In the genomic region with DNA sequence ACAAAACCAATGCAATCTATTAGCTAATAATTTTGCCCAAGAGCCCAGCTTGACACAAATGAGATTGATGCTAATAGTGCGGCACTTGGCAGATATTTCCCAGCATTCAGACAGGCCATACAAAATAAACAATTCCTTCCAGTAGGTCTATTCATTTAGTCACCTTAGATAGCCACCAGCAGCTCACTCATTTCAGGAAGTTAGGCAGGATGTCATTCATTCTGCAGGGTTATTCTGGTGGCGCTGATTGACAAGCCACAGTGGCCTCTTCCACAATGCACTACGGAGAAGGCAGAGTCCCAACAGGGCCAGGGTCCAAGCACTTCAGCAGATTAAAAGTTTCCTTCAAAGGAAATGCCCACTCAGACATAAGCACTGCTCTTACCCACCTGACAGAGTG, we compare ENCODE assay signal across 12 cellular contexts. TPM values are rescaled to one million over a fixed set of nuclear protein-coding genes. Genes with fewer than 3 reads are reported as not detected.
DNase-seq lines count a peak whose midpoint lies in the region; ATAC-seq and TF ChIP-seq lines count a peak whose summit lies in the region.
"Had no signal": no experiment of that assay in that cellular context is flagged by ENCODE, and none has a peak within 500 bp of the region (broad histone marks: within the 10 kb centered on the region; RNA-seq: fewer than 3 reads in every experiment).

No MANE protein-coding gene starts in this region.

- intact Hi-C loops in Panc1 (cut with micrococcal nuclease; ENCODE audit: unreplicated experiment), result no loop called here

- H3K27ac ChIP-seq in Panc1 (ENCODE audit: low read length), result no peak overlapping the region
- H3K27ac ChIP-seq: esophagus squamous epithelium had no signal

- no peaks in the 10 kb centered on the region; the same call in 1 of the 2 replicates for H3K4me1 ChIP-seq in Panc1 (ENCODE audit: control insufficient read depth, insufficient read depth, low read length)
- H3K4me1 ChIP-seq: esophagus squamous epithelium had no signal

- no peaks in the 10 kb centered on the region for H3K9me3 ChIP-seq in Panc1 (ENCODE audit: control insufficient read depth, insufficient read depth, low read depth, low read length)
- H3K9me3 ChIP-seq: esophagus squamous epithelium had no signal

- H3K9me3 Mint-ChIP-seq in naive B cell, result no peaks in the 10 kb centered on the region

- peak overlapping the region in 4 of 8 donors; percentile 28 to 61 (median 36) for H3K4me3 Mint-ChIP-seq in naive B cell

- BruUV-seq in Panc1 (replicated peaks; lab: Mats Ljungman, UMichigan), result no TSS peak

- H3K27me3 Mint-ChIP-seq in naive B cell, result no peaks in the 10 kb centered on the region

- peak overlapping the region in 4 of 6 donors; percentile 14 to 92 (median 76) for H3K27ac Mint-ChIP-seq in naive B cell

- H3K4me3 ChIP-seq in GM12865 (ENCODE audit: low read depth, low read length), result no peak overlapping the region
- H3K4me3 ChIP-seq in Panc1 (ENCODE audit: low read depth in 2 of 2, low read length in 2 of 2), result no peak overlapping the region
- H3K4me3 ChIP-seq: esophagus squamous epithelium had no signal

- in situ Hi-C loops in Panc1 (cut with HindIII; ENCODE audit: low pct_unique_long_range_greater_than_20kb, low sequenced_read_pairs), result no loop called here

- no peaks in the 10 kb centered on the region for H3K27me3 ChIP-seq in Panc1 (ENCODE audit: control insufficient read depth, insufficient read depth, low read length)
- H3K27me3 ChIP-seq: esophagus squamous epithelium had no signal

- DNase-seq in GM12865 (ENCODE audit: low read depth), result peak; percentile 54
- DNase-seq in Panc1 (ENCODE audit: low read depth, low spot score), result no peak
- DNase-seq in naive B cell, result peak; percentile 32
- DNase-seq in iPS-NIHi7 (ENCODE audit: extremely low spot score), result no peak
- DNase-seq in NCI-H1105 (lab: John Stamatoyannopoulos, UW), result no peak
- DNase-seq in DMS79 (lab: John Stamatoyannopoulos, UW), result no peak
- DNase-seq in GM03348 (ENCODE audit: low spot score), result no peak
- DNase-seq: anterior cingulate cortex, esophagus squamous epithelium, posterior cingulate gyrus, SW 1271 had no signal

- TF ChIP-seq CTCF in GM12865 (IDR thresholded peaks at IDR 0.05; ENCODE audit: insufficient read depth, low read depth, low read length, missing control alignments) (no peak), Panc1 (IDR thresholded peaks at IDR 0.05) (no peak)

- no peaks in the 10 kb centered on the region for H3K36me3 ChIP-seq in Panc1 (ENCODE audit: control insufficient read depth, insufficient read depth, low read length)
- H3K36me3 ChIP-seq: esophagus squamous epithelium had no signal

- peaks cover 8 to 14% of the 10 kb centered on the region in 2 donors for H3K36me3 Mint-ChIP-seq in naive B cell

- peaks cover 58 to 84% (median 68%) of the 10 kb centered on the region in 3 donors for H3K4me1 Mint-ChIP-seq in naive B cell

- CTCF ChIA-PET in Panc1 (lab: Charles Lee), result interaction anchor here (0.6 kb wide), 1 partner anchor 8 kb away, joined by 3 read pairs; no protein-coding TSS in a partner anchor

- ATAC-seq in GM21786 (IDR thresholded peaks at IDR 0.05; ENCODE audit: unreplicated experiment), result peak; percentile 65
- 0 out of 2 replicates have a peak, but pooled peaks have one; percentile 26 for ATAC-seq in Panc1
- ATAC-seq in naive B cell (ENCODE audit: low read depth in 2 of 2), result peak; percentile 44 to 50

- POLR2A ChIA-PET in Panc1 (lab: Charles Lee), result no interaction called here

RNA-seq across cellular contexts. Expression of a gene that starts 55.8 kb away (rescaled TPM):
- total RNA-seq in Panc1 (2021; ENCODE audit: unreplicated experiment), result 2.6 TPM
- 0.58 TPM for polyA plus RNA-seq in Panc1 (2012; ENCODE audit: insufficient read length)
- polyA plus RNA-seq in naive B cell (ENCODE audit: low read depth in 6 of 6), result 100 to 1,000 TPM; 153 to 247 (median 170) TPM

Comparison
In these comparisons a context has a peak if more than half of its experiments do, and no peak if none do; other contexts are left out.
1. DNase-seq: peak in GM12865 (single experiment) and naive B cell (single experiment); none in Panc1 (single experiment), iPS-NIHi7 (single experiment), NCI-H1105 (single experiment), DMS79 (single experiment) and GM03348 (single experiment).
2. Peak in every context shown above with its lines, with median percentiles within 50 percentile points of each other: ATAC-seq.